4 cellular contexts compared by ENCODE assay signal in the genomic region with DNA sequence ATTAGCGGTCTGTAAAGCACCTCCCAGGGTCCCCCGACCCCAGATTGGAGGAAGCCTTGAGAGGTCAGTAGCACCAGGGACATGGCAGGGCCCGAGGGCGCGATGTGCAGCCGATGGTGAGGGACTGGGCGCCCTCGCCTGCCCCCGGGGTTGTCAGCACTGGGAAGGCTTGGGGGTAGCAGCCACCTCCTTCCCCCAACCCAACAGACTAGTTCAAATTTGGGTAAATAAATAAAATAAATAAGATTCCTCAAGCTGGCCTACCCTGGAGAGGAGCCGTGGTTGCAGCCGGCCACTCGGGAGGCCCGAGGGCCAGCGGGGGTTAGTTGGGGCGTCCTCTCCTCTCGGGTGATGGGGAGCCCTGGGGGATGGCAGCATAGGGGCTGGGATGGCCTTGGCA. TPM values are rescaled to one million over a fixed set of nuclear protein-coding genes. Genes with fewer than 3 reads are reported as not detected.
"Had no signal": no experiment of that assay in that cellular context is flagged by ENCODE, and none has a peak within 500 bp of the region (broad histone marks: within the 10 kb centered on the region; RNA-seq: fewer than 3 reads in every experiment).

No MANE protein-coding gene starts in this region.

- DNase-seq: GDM1, GF-D8 had no signal

- ATAC-seq: GM12878 had no signal

- H3K4me3 ChIP-seq: GM12878 had no signal

RNA-seq across cellular contexts. Expression of a gene that starts 1.5 kb away (rescaled TPM):
- total RNA-seq: G401, GM12878 had no signal
- polyA plus RNA-seq: GM12878 had no signal

RNA-seq across cellular contexts. Expression of a gene that starts 13.6 kb away (rescaled TPM):
- total RNA-seq: G401 had no signal
